ENCODE assay signal across 19 cellular contexts in the genomic region with DNA sequence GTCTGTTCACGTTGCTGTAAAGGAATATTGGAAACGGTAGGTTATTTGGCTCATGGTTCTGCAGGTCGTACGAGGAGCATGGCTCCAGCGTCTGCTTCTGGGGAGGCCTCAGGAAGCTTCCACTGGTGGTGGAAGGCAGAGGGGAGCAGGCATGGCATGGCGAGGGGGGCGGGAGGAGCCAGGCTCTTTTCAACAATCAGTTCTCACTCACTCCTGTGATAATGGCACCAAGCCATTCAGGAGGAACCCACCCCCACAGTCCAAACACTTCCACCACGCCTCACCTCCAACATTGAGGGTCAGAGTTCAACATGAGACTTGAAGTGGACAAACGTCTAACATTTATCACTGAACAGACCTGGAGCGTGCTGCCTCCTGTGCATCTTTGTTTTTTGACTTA.
"Had no signal": no experiment of that assay in that cellular context is flagged by ENCODE, and none has a peak within 500 bp of the region (broad histone marks: within the 10 kb centered on the region; RNA-seq: fewer than 3 reads in every experiment).

No MANE protein-coding gene starts in this region.

- FAIRE-seq: astrocyte, bronchial epithelial cell had no signal

- H3K4me3 Mint-ChIP-seq: activated naive CD8-positive, alpha-beta T cell treated with anti-CD3 and anti-CD28 coated beads, Interleukin-2, amount 50 U/mL, for 24 hours; immature natural killer cell; neural crest cell; type B pancreatic cell had no signal

- H3K36me3 Mint-ChIP-seq: type B pancreatic cell had no signal

- DNase-seq: activated CD4-positive, alpha-beta T cell treated with anti-CD3 and anti-CD28 coated beads for 48 hours; activated naive CD8-positive, alpha-beta T cell treated with anti-CD3 and anti-CD28 coated beads, Interleukin-2, amount 50 U/mL, for 24 hours; erythroblast; heart left ventricle; immature natural killer cell; left cardiac atrium; stimulated activated CD4-positive, alpha-beta T cell treated with anti-CD3 and anti-CD28 coated beads, Interleukin-15, amount 100 ng/mL, for 24 hours; stimulated activated CD4-positive, alpha-beta T cell treated with anti-CD3 and anti-CD28 coated beads, Interleukin-4, amount 100 ng/mL, for 1 hour; stimulated activated naive CD4-positive, alpha-beta T cell had no signal

- H3K9me3 ChIP-seq: gastrocnemius medialis, heart left ventricle, ovary had no signal

- H3K27ac ChIP-seq: dorsolateral prefrontal cortex, gastrocnemius medialis, heart left ventricle, ovary had no signal

- H3K4me3 ChIP-seq: dorsolateral prefrontal cortex, gastrocnemius medialis, heart left ventricle, lung, ovary had no signal

- H3K36me3 ChIP-seq: ovary had no signal

- ATAC-seq: activated naive CD8-positive, alpha-beta T cell treated with anti-CD3 and anti-CD28 coated beads, Interleukin-2, amount 50 U/mL, for 24 hours; gastrocnemius medialis; heart left ventricle; left cardiac atrium; SK-N-SH treated with all-trans-retinoic acid at 6 μM for 48 hours had no signal

- H3K27me3 ChIP-seq: dorsolateral prefrontal cortex, gastrocnemius medialis, heart left ventricle, ovary had no signal

- H3K4me1 Mint-ChIP-seq: neural crest cell had no signal

- H3K27ac Mint-ChIP-seq: activated naive CD8-positive, alpha-beta T cell treated with anti-CD3 and anti-CD28 coated beads, Interleukin-2, amount 50 U/mL, for 24 hours; activated T-helper 2 cell treated with anti-CD3 and anti-CD28 coated beads, Interferon-gamma antibody, Interleukin-2, Interleukin-4, amounts not matched to agents 10 μg/mL and 5 μg/mL and 100 μg/mL, durations not matched to agents 14 hours and 24 hours and 36 hours; immature natural killer cell; type B pancreatic cell had no signal

- H3K9me3 Mint-ChIP-seq: activated naive CD8-positive, alpha-beta T cell treated with anti-CD3 and anti-CD28 coated beads, Interleukin-2, amount 50 U/mL, for 24 hours; activated T-helper 2 cell treated with anti-CD3 and anti-CD28 coated beads, Interferon-gamma antibody, Interleukin-2, Interleukin-4, amounts not matched to agents 10 μg/mL and 5 μg/mL and 100 μg/mL, durations not matched to agents 14 hours and 24 hours and 36 hours; immature natural killer cell; neural crest cell; type B pancreatic cell had no signal
